Comparison of ENCODE assay signal across 1 cellular context in the genomic region with DNA sequence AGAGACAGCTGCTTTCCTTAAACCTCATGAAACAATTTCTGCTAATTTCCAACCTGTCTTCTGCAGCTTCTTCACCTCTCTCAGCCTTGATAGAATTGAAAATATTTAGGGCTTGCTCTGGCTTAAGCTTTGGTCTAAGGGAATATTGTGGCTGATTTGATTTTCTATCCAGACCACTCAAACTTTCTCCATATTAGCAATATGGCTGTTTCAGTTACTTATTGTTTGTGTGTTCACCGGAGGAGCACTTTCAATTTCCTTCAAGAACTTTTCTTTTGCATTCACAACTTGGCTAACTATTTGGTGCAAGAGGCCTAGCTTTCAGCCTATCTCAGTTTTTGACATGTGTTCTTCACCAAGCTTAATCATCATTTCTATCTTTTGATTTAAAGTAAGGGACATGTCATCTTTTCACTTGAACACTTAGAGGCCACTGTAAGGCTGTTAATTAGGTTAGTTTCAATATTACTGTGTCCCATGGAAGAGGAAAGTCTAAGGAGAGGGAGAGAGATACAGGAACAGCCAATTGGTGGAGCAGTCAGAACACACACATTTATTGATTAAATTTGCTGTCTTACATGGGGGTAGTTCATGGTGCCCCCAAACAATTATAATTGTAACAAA.
A peak's percentile ranks its signal among the peaks of the same experiment; 100 is the strongest.
TF ChIP-seq lines count a peak whose summit lies in the region.

No MANE protein-coding gene starts in this region.

TF ChIP-seq in GM12878, 131 proteins besides CTCF, POLR2A, EP300 and RAD21 (continued from another document):
- TF ChIP-seq, protein P1, sequence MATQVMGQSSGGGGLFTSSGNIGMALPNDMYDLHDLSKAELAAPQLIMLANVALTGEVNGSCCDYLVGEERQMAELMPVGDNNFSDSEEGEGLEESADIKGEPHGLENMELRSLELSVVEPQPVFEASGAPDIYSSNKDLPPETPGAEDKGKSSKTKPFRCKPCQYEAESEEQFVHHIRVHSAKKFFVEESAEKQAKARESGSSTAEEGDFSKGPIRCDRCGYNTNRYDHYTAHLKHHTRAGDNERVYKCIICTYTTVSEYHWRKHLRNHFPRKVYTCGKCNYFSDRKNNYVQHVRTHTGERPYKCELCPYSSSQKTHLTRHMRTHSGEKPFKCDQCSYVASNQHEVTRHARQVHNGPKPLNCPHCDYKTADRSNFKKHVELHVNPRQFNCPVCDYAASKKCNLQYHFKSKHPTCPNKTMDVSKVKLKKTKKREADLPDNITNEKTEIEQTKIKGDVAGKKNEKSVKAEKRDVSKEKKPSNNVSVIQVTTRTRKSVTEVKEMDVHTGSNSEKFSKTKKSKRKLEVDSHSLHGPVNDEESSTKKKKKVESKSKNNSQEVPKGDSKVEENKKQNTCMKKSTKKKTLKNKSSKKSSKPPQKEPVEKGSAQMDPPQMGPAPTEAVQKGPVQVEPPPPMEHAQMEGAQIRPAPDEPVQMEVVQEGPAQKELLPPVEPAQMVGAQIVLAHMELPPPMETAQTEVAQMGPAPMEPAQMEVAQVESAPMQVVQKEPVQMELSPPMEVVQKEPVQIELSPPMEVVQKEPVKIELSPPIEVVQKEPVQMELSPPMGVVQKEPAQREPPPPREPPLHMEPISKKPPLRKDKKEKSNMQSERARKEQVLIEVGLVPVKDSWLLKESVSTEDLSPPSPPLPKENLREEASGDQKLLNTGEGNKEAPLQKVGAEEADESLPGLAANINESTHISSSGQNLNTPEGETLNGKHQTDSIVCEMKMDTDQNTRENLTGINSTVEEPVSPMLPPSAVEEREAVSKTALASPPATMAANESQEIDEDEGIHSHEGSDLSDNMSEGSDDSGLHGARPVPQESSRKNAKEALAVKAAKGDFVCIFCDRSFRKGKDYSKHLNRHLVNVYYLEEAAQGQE (IDR thresholded peaks at IDR 0.05; ENCODE audit: low read depth, low read length) = no peak
- TF ChIP-seq KAT2A (conservative IDR thresholded peaks at IDR 0.05; ENCODE audit: control insufficient read depth, low read depth, low read length) (no peak), NFIC (IDR thresholded peaks at IDR 0.05; ENCODE audit: low read depth, low read length) (no peak), DPF2 (IDR thresholded peaks at IDR 0.05) (0 out of 2 replicates have a peak, but pooled peaks have one; percentile 31), JUNB (IDR thresholded peaks at IDR 0.05) (peak; percentile 39), GATAD2B (conservative IDR thresholded peaks at IDR 0.05; ENCODE audit: low read depth) (no peak), POU2F2 (IDR thresholded peaks at IDR 0.05; ENCODE audit: borderline replicate concordance, low read depth, low read length) (no peak)
